In the genomic region with DNA sequence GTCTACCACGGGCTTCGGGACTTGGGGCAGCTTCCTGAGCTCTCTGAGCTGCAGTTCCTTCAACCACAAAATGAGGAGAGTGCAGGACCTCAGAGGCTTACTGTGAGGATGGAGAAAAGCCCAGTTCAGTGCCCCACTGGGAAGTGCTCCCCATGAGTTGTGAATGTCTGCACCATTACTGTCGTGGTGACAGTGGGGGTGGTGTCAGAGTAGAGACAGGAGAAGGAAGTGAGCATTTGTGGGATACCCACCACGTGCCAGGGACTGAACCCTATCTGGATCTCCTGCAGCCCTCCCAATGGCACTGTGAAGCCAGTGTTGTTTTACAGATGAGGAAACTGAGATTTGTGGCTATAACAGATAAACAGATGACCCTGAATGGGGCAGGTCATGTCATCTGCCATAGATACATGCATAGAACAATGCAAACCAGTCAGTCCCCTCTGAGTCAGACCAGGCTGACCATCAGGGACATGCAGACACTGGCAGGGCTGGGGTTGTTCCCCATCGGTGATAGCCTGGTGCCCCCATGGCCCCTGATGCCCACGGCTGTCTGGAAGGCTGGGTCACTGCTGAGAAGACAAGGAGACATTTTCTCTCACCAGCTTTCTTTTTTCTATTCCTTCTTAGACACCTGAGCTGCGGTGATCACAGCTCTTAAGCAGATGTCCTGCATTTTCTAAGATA, we compare ENCODE assay signal across 9 cellular contexts.
DNase-seq lines count a peak whose midpoint lies in the region; ATAC-seq and TF ChIP-seq lines count a peak whose summit lies in the region.
"Had no signal": no experiment of that assay in that cellular context is flagged by ENCODE, and none has a peak within 500 bp of the region (broad histone marks: within the 10 kb centered on the region; RNA-seq: fewer than 3 reads in every experiment).

No MANE protein-coding gene starts in this region.

- ATAC-seq in activated naive CD4-positive, alpha-beta T cell treated with anti-CD3 and anti-CD28 coated beads, Interleukin-2, amount 50 U/mL, for 72 hours, result peak; percentile 6 to 21
- ATAC-seq in GM18873 (IDR thresholded peaks at IDR 0.05; ENCODE audit: low FRiP score, unreplicated experiment) (no peak), HG03045 (IDR thresholded peaks at IDR 0.05; ENCODE audit: unreplicated experiment) (no peak)

- H3K27me3 Mint-ChIP-seq in mesothelial cell of epicardium (ENCODE audit: low read depth), result peaks cover 2% of the 10 kb centered on the region

- DNase-seq in BE2C (no peak), HFF-Myc (ENCODE audit: extremely low read depth, low read depth) (no peak), mesothelial cell of epicardium (ENCODE audit: low spot score in 2 of 2, unreplicated experiment in 2 of 2) (no peak), NCI-H748 (lab: John Stamatoyannopoulos, UW; ENCODE audit: unreplicated experiment) (no peak), NOMO-1 treated with dmso at 0.1 percent for 144 hours (lab: John Stamatoyannopoulos, UW; ENCODE audit: unreplicated experiment) (no peak)
- DNase-seq in activated naive CD4-positive, alpha-beta T cell treated with anti-CD3 and anti-CD28 coated beads, Interleukin-2, amount 50 U/mL, for 72 hours (ENCODE audit: low spot score in 2 of 2), result no peak

- no peak for TF ChIP-seq CTCF in BE2C (IDR thresholded peaks at IDR 0.05; ENCODE audit: low read depth, low read length)
- no peak for TF ChIP-seq CTCF in HFF-Myc (IDR thresholded peaks at IDR 0.05; ENCODE audit: low read depth, low read length, missing control alignments)
- no peak for TF ChIP-seq CTCF in mesothelial cell of epicardium (IDR thresholded peaks at IDR 0.05; ENCODE audit: unreplicated experiment)

- H3K9me3 ChIP-seq in BE2C, result no peaks in the 10 kb centered on the region

- H3K27me3 ChIP-seq in BE2C, result no peaks in the 10 kb centered on the region
- H3K27me3 ChIP-seq: cardiac muscle cell had no signal

- H3K36me3 ChIP-seq in BE2C, result no peaks in the 10 kb centered on the region; the same call in 1 of the 2 replicates

- peaks cover 10% of the 10 kb centered on the region for H3K4me1 Mint-ChIP-seq in mesothelial cell of epicardium

- H3K36me3 Mint-ChIP-seq in activated naive CD4-positive, alpha-beta T cell treated with anti-CD3 and anti-CD28 coated beads, Interleukin-2, amount 50 U/mL, for 72 hours, result peaks cover 0 to 15% of the 10 kb centered on the region in 2 donors
- peaks cover 9% of the 10 kb centered on the region for H3K36me3 Mint-ChIP-seq in mesothelial cell of epicardium

- H3K4me3 ChIP-seq in BE2C (ENCODE audit: low read depth, low read length) (peak overlapping the region; percentile 65), HFF-Myc (replicated peaks; ENCODE audit: low read depth, low read length) (peak overlapping the region; percentile 63)

- H3K27ac Mint-ChIP-seq in activated naive CD4-positive, alpha-beta T cell treated with anti-CD3 and anti-CD28 coated beads, Interleukin-2, amount 50 U/mL, for 72 hours, result peak overlapping the region; percentile 70 to 82
- H3K27ac Mint-ChIP-seq in mesothelial cell of epicardium, result no peak overlapping the region

- H3K4me3 Mint-ChIP-seq in mesothelial cell of epicardium, result peak overlapping the region; percentile 71

- H3K9me3 Mint-ChIP-seq in activated naive CD4-positive, alpha-beta T cell treated with anti-CD3 and anti-CD28 coated beads, Interleukin-2, amount 50 U/mL, for 72 hours, result no peaks in the 10 kb centered on the region
- H3K9me3 Mint-ChIP-seq in mesothelial cell of epicardium, result no peaks in the 10 kb centered on the region

- H3K4me1 ChIP-seq in BE2C, result no peaks in the 10 kb centered on the region

Comparison
In these comparisons a context has a peak if more than half of its experiments do, and no peak if none do; other contexts are left out.
1. ATAC-seq: peak in activated naive CD4-positive, alpha-beta T cell treated with anti-CD3 and anti-CD28 coated beads, Interleukin-2, amount 50 U/mL, for 72 hours (2 of 2); none in GM18873 (single experiment) and HG03045 (single experiment).